Comparison of ENCODE assay signal across 17 cellular contexts in the genomic region with DNA sequence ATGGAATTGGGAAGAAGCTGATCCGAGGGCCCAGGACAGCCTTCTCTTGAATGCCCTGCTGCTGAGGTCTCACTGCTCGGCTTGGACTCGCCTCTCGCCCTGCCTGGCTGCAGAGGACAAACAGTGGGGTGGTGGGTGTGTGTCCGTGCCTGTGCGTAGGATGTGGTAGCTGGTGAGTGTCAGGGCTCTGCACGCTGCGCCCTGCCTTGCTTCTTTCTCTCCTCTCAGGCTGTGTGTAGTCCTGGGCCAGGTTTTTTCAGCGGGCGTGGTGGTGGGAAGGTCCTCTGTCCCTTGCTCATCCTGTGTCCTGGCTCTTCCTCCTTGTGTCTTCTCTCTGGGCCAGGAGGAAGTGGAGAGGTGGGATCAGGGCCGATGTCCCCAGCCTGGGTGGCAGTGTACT. TPM values are rescaled to one million over a fixed set of nuclear protein-coding genes. Genes with fewer than 3 reads are reported as not detected.
A peak's percentile ranks its signal among the peaks of the same experiment; 100 is the strongest.
DNase-seq lines count a peak whose midpoint lies in the region; ATAC-seq, FAIRE-seq and TF ChIP-seq lines count a peak whose summit lies in the region.
"Had no signal": no experiment of that assay in that cellular context is flagged by ENCODE, and none has a peak within 500 bp of the region (broad histone marks: within the 10 kb centered on the region; RNA-seq: fewer than 3 reads in every experiment).

No MANE protein-coding gene starts in this region.

- TF ChIP-seq RAD21 in K562 (CRISPR knock-in tag; conservative IDR thresholded peaks at IDR 0.05 in 1 of 2, IDR thresholded peaks at IDR 0.05 in 1 of 2) = no peak

- H4K20me1 ChIP-seq in K562 (replicated peaks; ENCODE audit: control insufficient read depth, insufficient read depth, low read length) (peaks cover 8% of the 10 kb centered on the region; the same call in 1 of the 2 replicates), GM23248 (ENCODE audit: insufficient read depth) (no peaks in the 10 kb centered on the region)
- H4K20me1 ChIP-seq: BLaER1 had no signal

- H3K4me2 ChIP-seq in K562 (ENCODE audit: insufficient read depth, low read length) = no peak overlapping the region
- no peak overlapping the region for H3K4me2 ChIP-seq in GM23248 (ENCODE audit: unreplicated experiment)
- H3K4me2 ChIP-seq: BLaER1 had no signal

- no peak overlapping the region for H3K4me3 Mint-ChIP-seq in activated CD4-positive, alpha-beta T cell treated with anti-CD3 and anti-CD28 coated beads, Interleukin-2, amount 10 ng/mL, durations not matched to agents 24 days and 14 days
- no peak overlapping the region for H3K4me3 Mint-ChIP-seq in mesothelial cell of epicardium
- no peak overlapping the region for H3K4me3 Mint-ChIP-seq in immature natural killer cell

- H3K36me3 ChIP-seq in K562 (ENCODE audit: control insufficient read depth, insufficient read depth, low read length) (peaks cover 17% of the 10 kb centered on the region; the same call in 2 of the 3 replicates), uterus (no peaks in the 10 kb centered on the region), GM23248 (ENCODE audit: low read depth) (no peaks in the 10 kb centered on the region)

- no peak overlapping the region for H3K4me3 ChIP-seq in K562
- H3K4me3 ChIP-seq in uterus = no peak overlapping the region
- no peak overlapping the region for H3K4me3 ChIP-seq in GM23248
- H3K4me3 ChIP-seq: BLaER1, HAP-1 had no signal

- TF ChIP-seq EP300 in K562 (IDR thresholded peaks at IDR 0.05; ENCODE audit: low read length) = no peak

- WGBS in K562 (ENCODE audit: insufficient coverage, low coverage, missing lambda C conversion rate) = 81% methylated on average over 9 of the region's 11 CpGs
- 92 to 94% methylated on average over 11 of the region's 11 CpGs for WGBS in GM23248 (ENCODE audit: low coverage in 1 of 2, low lambda C conversion rate in 2 of 2, missing lambda C conversion rate in 2 of 2), 2 experiments

- peaks cover 5% of the 10 kb centered on the region for H3K4me1 Mint-ChIP-seq in activated CD4-positive, alpha-beta T cell treated with anti-CD3 and anti-CD28 coated beads, Interleukin-2, amount 10 ng/mL, durations not matched to agents 24 days and 14 days
- peaks cover 53% of the 10 kb centered on the region for H3K4me1 Mint-ChIP-seq in mesothelial cell of epicardium
- H3K4me1 Mint-ChIP-seq in immature natural killer cell = peaks cover 9 to 17% of the 10 kb centered on the region in 2 donors

- no peak overlapping the region for H3K27ac ChIP-seq in K562 (ENCODE audit: extremely low read depth, low read depth, low read length)
- peak overlapping the region; percentile 48 to 52 for H3K27ac ChIP-seq in uterus
- H3K27ac ChIP-seq in GM23248 = no peak overlapping the region
- H3K27ac ChIP-seq: BLaER1 had no signal

- POLR2A ChIA-PET in K562 (lab: Yijun Ruan, JAX) = no interaction called here

- H2AFZ ChIP-seq in K562 (ENCODE audit: low read depth, low read length) (no peak overlapping the region), GM23248 (no peak overlapping the region)

- TF ChIP-seq POLR2A in K562 (conservative IDR thresholded peaks at IDR 0.05) (no peak), uterus (IDR thresholded peaks at IDR 0.05) (no peak)

- H3K27me3 ChIP-seq in K562 (ENCODE audit: control insufficient read depth in 2 of 2, insufficient read depth in 2 of 2, low read length in 2 of 2) (no peaks in the 10 kb centered on the region), uterus (no peaks in the 10 kb centered on the region), GM23248 (replicated peaks; ENCODE audit: insufficient read depth) (no peaks in the 10 kb centered on the region)
- H3K27me3 ChIP-seq: BLaER1 had no signal

- H3K79me2 ChIP-seq in K562 (ENCODE audit: control insufficient read depth, insufficient read depth, low read length) = no peaks in the 10 kb centered on the region
- H3K79me2 ChIP-seq in GM23248 (ENCODE audit: insufficient read depth) = no peaks in the 10 kb centered on the region

- no peaks in the 10 kb centered on the region for H3K9me1 ChIP-seq in K562 (ENCODE audit: control insufficient read depth, insufficient read depth, low read length)

- no peak for FAIRE-seq in K562 (lab: Jason Lieb, UNC)
- FAIRE-seq: A204.1 had no signal

- H3K9me3 Mint-ChIP-seq in activated CD4-positive, alpha-beta T cell treated with anti-CD3 and anti-CD28 coated beads, Interleukin-2, amount 10 ng/mL, durations not matched to agents 24 days and 14 days = no peaks in the 10 kb centered on the region
- no peaks in the 10 kb centered on the region for H3K9me3 Mint-ChIP-seq in mesothelial cell of epicardium
- no peaks in the 10 kb centered on the region for H3K9me3 Mint-ChIP-seq in immature natural killer cell

- H3K9me3 ChIP-seq in K562 (replicated peaks; ENCODE audit: control insufficient read depth, insufficient read depth, low read depth, low read length) (no peaks in the 10 kb centered on the region), uterus (no peaks in the 10 kb centered on the region), GM23248 (ENCODE audit: low read depth) (no peaks in the 10 kb centered on the region)
- H3K9me3 ChIP-seq: BLaER1, HAP-1 had no signal

- peak overlapping the region; percentile 19 for H3K27ac Mint-ChIP-seq in activated CD4-positive, alpha-beta T cell treated with anti-CD3 and anti-CD28 coated beads, Interleukin-2, amount 10 ng/mL, durations not matched to agents 24 days and 14 days
- H3K27ac Mint-ChIP-seq in mesothelial cell of epicardium = peak overlapping the region; percentile 98
- peak overlapping the region in 3 of 6 donors; percentile 24 to 41 (median 30) for H3K27ac Mint-ChIP-seq in immature natural killer cell

- BruUV-seq in K562 (replicated peaks; lab: Mats Ljungman, UMichigan) = no TSS peak

- H3K4me1 ChIP-seq in K562 (replicated peaks in 1 of 2; ENCODE audit: control insufficient read depth in 2 of 2, insufficient read depth in 2 of 2, low read length in 2 of 2) = peaks cover 0 to 21% of the 10 kb centered on the region in 2 experiments; a peak in 1 of 5 replicates
- peaks cover 0 to 21% of the 10 kb centered on the region in 2 donors for H3K4me1 ChIP-seq in uterus
- H3K4me1 ChIP-seq in GM23248 (ENCODE audit: insufficient read depth) = 0 out of 2 replicates have a peak, but pooled peaks cover 5% of the 10 kb centered on the region
- H3K4me1 ChIP-seq: HAP-1 had no signal

- CTCF ChIA-PET in K562 (lab: Yijun Ruan, JAX; ENCODE audit: low intra/inter-chr PET ratio) = no interaction called here

- DNase-seq in activated CD4-positive, alpha-beta T cell treated with anti-CD3 and anti-CD28 coated beads, Interleukin-2, amount 10 ng/mL, durations not matched to agents 24 days and 14 days = no peak
- DNase-seq in activated CD4-positive, alpha-beta T cell treated with anti-CD3 and anti-CD28 coated beads for 1 hour = no peak
- no peak for DNase-seq in K562 (ENCODE audit: extremely low read depth in 1 of 4, low spot score in 3 of 4)
- no peak for DNase-seq in mesothelial cell of epicardium (ENCODE audit: low spot score in 2 of 2, unreplicated experiment in 2 of 2)
- no peak for DNase-seq in uterus
- no peak for DNase-seq in GM23248
- DNase-seq in immature natural killer cell = no peak
- no peak for DNase-seq in Right ventricle myocardium superior
- DNase-seq: DMS 273 treated with DMSO at 0.1 percent for 48 hours, GF-D8, Kasumi-1, MM.1S, NCI-H446, NCI-H69 had no signal

- intact Hi-C loops in activated CD4-positive, alpha-beta T cell treated with anti-CD3 and anti-CD28 coated beads, Interleukin-2, amount 10 ng/mL, durations not matched to agents 24 days and 14 days (cut with micrococcal nuclease) = no loop called here
- intact Hi-C loops in K562 (cut with micrococcal nuclease) = no loop called here
- intact Hi-C loops in uterus (cut with DNase I; ENCODE audit: low total_unique reads) = no loop called here
- intact Hi-C loops in Right ventricle myocardium superior (cut with DNase I) = no loop called here

- ATAC-seq in K562 (no peak), Right ventricle myocardium superior (ENCODE audit: poor library complexity) (no peak)

- TF ChIP-seq CTCF in K562 (IDR thresholded peaks at IDR 0.05 in 2 of 3, conservative IDR thresholded peaks at IDR 0.05 in 1 of 3; ENCODE audit: insufficient read depth in 2 of 3, low read depth in 1 of 3, low read length in 3 of 3) (no peak), mesothelial cell of epicardium (IDR thresholded peaks at IDR 0.05; ENCODE audit: unreplicated experiment) (no peak), uterus (IDR thresholded peaks at IDR 0.05) (no peak)

- no peaks in the 10 kb centered on the region for H3K27me3 Mint-ChIP-seq in activated CD4-positive, alpha-beta T cell treated with anti-CD3 and anti-CD28 coated beads, Interleukin-2, amount 10 ng/mL, durations not matched to agents 24 days and 14 days
- H3K27me3 Mint-ChIP-seq in mesothelial cell of epicardium (ENCODE audit: low read depth) (no peaks in the 10 kb centered on the region), immature natural killer cell (ENCODE audit: low read depth in 3 of 3) (peaks cover 0 to 5% (median 2%) of the 10 kb centered on the region in 3 donors)

- H3K9me2 ChIP-seq in GM23248 (ENCODE audit: insufficient read depth) = no peaks in the 10 kb centered on the region

- H3K9ac ChIP-seq in K562 (ENCODE audit: insufficient read depth in 1 of 2, low read depth in 2 of 2, low read length in 2 of 2) (peak overlapping the region in 1 of 2 experiments; percentile 72; a peak in 1 of 4 replicates), GM23248 (no peak overlapping the region)
- H3K9ac ChIP-seq: BLaER1 had no signal

- in situ Hi-C loops in K562 (cut with MboI) (no loop called here), GM23248 (cut with MboI) (no loop called here)

- H3K36me3 Mint-ChIP-seq in activated CD4-positive, alpha-beta T cell treated with anti-CD3 and anti-CD28 coated beads, Interleukin-2, amount 10 ng/mL, durations not matched to agents 24 days and 14 days (ENCODE audit: low read depth) = peaks cover 18% of the 10 kb centered on the region
- H3K36me3 Mint-ChIP-seq in mesothelial cell of epicardium (no peaks in the 10 kb centered on the region), immature natural killer cell (peaks cover 0 to 8% (median 0%) of the 10 kb centered on the region in 3 donors)

- H3F3A ChIP-seq in GM23248 (ENCODE audit: insufficient read depth) = no peaks in the 10 kb centered on the region

RNA-seq across cellular contexts. Expression of a gene that starts 44.8 kb away (rescaled TPM):
- total RNA-seq in activated CD4-positive, alpha-beta T cell treated with anti-CD3 and anti-CD28 coated beads, Interleukin-2, amount 10 ng/mL, durations not matched to agents 24 days and 14 days = 378 and 383 TPM in 2 replicates
- 177 and 207 TPM in 2 replicates for total RNA-seq in K562 (2011; cell fraction: chromatin; rRNA removed; ENCODE audit: low replicate concordance)
- total RNA-seq in K562 (2011; cell fraction: nucleolus; rRNA removed) = 94.9 and 117 TPM in 2 replicates
- 132 and 215 TPM in 2 replicates for total RNA-seq in K562 (2011; cell fraction: nucleoplasm; rRNA removed)
- total RNA-seq in K562 (2014; rRNA removed) = 241 and 276 TPM in 2 replicates
- 128 and 148 TPM in 2 replicates for total RNA-seq in K562 (2014; rRNA removed; fragmentation: Illumina TruSeq; extraction: Trizol)
- 109 and 112 TPM in 2 replicates for total RNA-seq in K562 (2015; rRNA removed; fragmentation: Illumina TruSeq; extraction: Trizol)
- 244 and 253 TPM in 2 replicates for total RNA-seq in K562 (2021)
- polyA plus RNA-seq in K562 (2011; rRNA removed) = 76.7 and 81.3 TPM in 2 replicates
- 37.8 and 162 TPM in 2 replicates for polyA plus RNA-seq in K562 (2011; cell fraction: cytosol; rRNA removed)
- 55.5 and 78.0 TPM in 2 replicates for polyA plus RNA-seq in K562 (2011; cell fraction: nucleus; rRNA removed)
- polyA plus RNA-seq in K562 (2012) = 138 and 149 TPM in 2 replicates
- 155 and 157 TPM in 2 replicates for polyA plus RNA-seq in K562 (2014; fragmentation: Illumina TruSeq; extraction: Trizol)
- 10 to 100 TPM; 50.1 to 50.7 TPM for polyA plus RNA-seq in K562 (2014; fragmentation: Nextera tagmentation; extraction: Ambion mirVana)
- 161 and 210 TPM in 2 replicates for polyA plus RNA-seq in K562 (2014; rRNA removed)
- polyA minus RNA-seq in K562 (2011; rRNA and poly(A)+ RNA removed) = 142 and 163 TPM in 2 replicates
- 82.7 and 91.7 TPM in 2 replicates for polyA minus RNA-seq in K562 (2011; cell fraction: cytosol; rRNA and poly(A)+ RNA removed)
- polyA minus RNA-seq in K562 (2011; cell fraction: nucleus; rRNA and poly(A)+ RNA removed) = 107 and 116 TPM in 2 replicates
- 30.8 to 35.7 TPM (median 32.7 TPM) in 3 replicates for total RNA-seq in mesothelial cell of epicardium
- 10 to 100 TPM in 1 of 4 donors, not detected in 3; 27.2 TPM for total RNA-seq in uterus
- 17.6 and 23.5 TPM in 2 replicates for total RNA-seq in GM23248 (2014; rRNA removed; shearing (Covaris generic))
- polyA plus RNA-seq in GM23248 (2016; fragmentation: Nextera tagmentation; extraction: Ambion mirVana) = 79.2 and 79.3 TPM in 2 replicates
- polyA plus RNA-seq in immature natural killer cell = 10 to 100 TPM in 1 of 3 donors, 1 to 10 TPM in 2; 4.9 to 11.3 (median 9.8) TPM
- 1.9 TPM for total RNA-seq in Right ventricle myocardium superior

Comparison
In these comparisons a context has a peak if more than half of its experiments do, and no peak if none do; other contexts are left out.
1. H3K27ac ChIP-seq: peak in uterus (2 of 2); none in K562 (single experiment) and GM23248 (single experiment).